In genomic region chr6:136647363-136647763, GRCh38 we compare ENCODE assay signal across 1 cellular context.
TF ChIP-seq lines count a peak whose summit lies in the region.

No MANE protein-coding gene starts in this region.

TF ChIP-seq in K562, 482 proteins besides CTCF, POLR2A, EP300 and RAD21 (continued from another document and continues in another):
- TF ChIP-seq, protein P1, sequence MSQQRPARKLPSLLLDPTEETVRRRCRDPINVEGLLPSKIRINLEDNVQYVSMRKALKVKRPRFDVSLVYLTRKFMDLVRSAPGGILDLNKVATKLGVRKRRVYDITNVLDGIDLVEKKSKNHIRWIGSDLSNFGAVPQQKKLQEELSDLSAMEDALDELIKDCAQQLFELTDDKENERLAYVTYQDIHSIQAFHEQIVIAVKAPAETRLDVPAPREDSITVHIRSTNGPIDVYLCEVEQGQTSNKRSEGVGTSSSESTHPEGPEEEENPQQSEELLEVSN (IDR thresholded peaks at IDR 0.05; ENCODE audit: borderline replicate concordance in 1 of 2, extremely low read depth in 1 of 2, insufficient read depth in 1 of 2, insufficient read length in 1 of 2, low read depth in 1 of 2, low read length in 1 of 2, poor library complexity in 1 of 2, severe bottlenecking in 1 of 2) = no peak
- TF ChIP-seq POLR2B (IDR thresholded peaks at IDR 0.05; ENCODE audit: low read depth, partially characterized antibody) (no peak), ZSCAN32 (CRISPR knock-in tag; IDR thresholded peaks at IDR 0.05) (no peak), NR4A1 (CRISPR knock-in tag; IDR thresholded peaks at IDR 0.05) (no peak), NR4A1 (tag; IDR thresholded peaks at IDR 0.05) (no peak), SRSF1 (IDR thresholded peaks at IDR 0.05; ENCODE audit: low read depth, low read length) (no peak), GATAD2A (IDR thresholded peaks at IDR 0.05) (no peak), FOXJ3 (CRISPR knock-in tag; IDR thresholded peaks at IDR 0.05) (no peak), NR2C2 (CRISPR knock-in tag; IDR thresholded peaks at IDR 0.05) (no peak), NR2C2 (tag; IDR thresholded peaks at IDR 0.05) (no peak), PCBP1 (IDR thresholded peaks at IDR 0.05; ENCODE audit: low read depth, low read length, poor library complexity, severe bottlenecking) (no peak), GATAD2B (IDR thresholded peaks at IDR 0.05; ENCODE audit: borderline replicate concordance) (no peak), RFX1 (IDR thresholded peaks at IDR 0.05) (no peak), HNRNPUL1 (IDR thresholded peaks at IDR 0.05; ENCODE audit: low read length) (no peak), GMEB1 (CRISPR knock-in tag; IDR thresholded peaks at IDR 0.05) (no peak), POLR3A (IDR thresholded peaks at IDR 0.05; ENCODE audit: borderline replicate concordance, extremely low read depth, insufficient read depth, insufficient read length) (no peak), E2F3 (CRISPR knock-in tag; IDR thresholded peaks at IDR 0.05) (no peak), ZNF318 (IDR thresholded peaks at IDR 0.05; ENCODE audit: borderline replicate concordance in 1 of 2, low read depth in 1 of 2) (no peak), ZBTB12 (CRISPR knock-in tag; IDR thresholded peaks at IDR 0.05) (0 out of 2 replicates have a peak, but pooled peaks have one; percentile 37), ADNP (tag; IDR thresholded peaks at IDR 0.05) (no peak), ARID1B (IDR thresholded peaks at IDR 0.05) (peak; percentile 25; the same call in 1 of the 2 replicates), ETV5 (CRISPR knock-in tag; IDR thresholded peaks at IDR 0.05; ENCODE audit: low read depth) (no peak), ZKSCAN8 (CRISPR knock-in tag; IDR thresholded peaks at IDR 0.05) (no peak), SREBF1 (IDR thresholded peaks at IDR 0.05; ENCODE audit: borderline replicate concordance, low read depth, low read length) (no peak), KLF13 (tag; IDR thresholded peaks at IDR 0.05; ENCODE audit: borderline replicate concordance, low read depth) (no peak), ZNF780A (CRISPR knock-in tag; IDR thresholded peaks at IDR 0.05) (no peak), CBFB (CRISPR knock-in tag; IDR thresholded peaks at IDR 0.05) (no peak), ASH1L (IDR thresholded peaks at IDR 0.05; ENCODE audit: borderline replicate concordance, low read depth, partially characterized antibody) (no peak), THRAP3 (IDR thresholded peaks at IDR 0.05; ENCODE audit: borderline replicate concordance) (no peak), ZFX (CRISPR knock-in tag; IDR thresholded peaks at IDR 0.05) (no peak), RB1 (IDR thresholded peaks at IDR 0.05; ENCODE audit: low read depth) (no peak), RUNX1 (IDR thresholded peaks at IDR 0.05; ENCODE audit: low read depth) (no peak), MCM7 (IDR thresholded peaks at IDR 0.05) (no peak), MTA3 (IDR thresholded peaks at IDR 0.05; ENCODE audit: borderline replicate concordance) (no peak), FOSL1 (tag; conservative IDR thresholded peaks at IDR 0.05) (peak; percentile 81), YBX1 (IDR thresholded peaks at IDR 0.05) (no peak), TARDBP (IDR thresholded peaks at IDR 0.05) (no peak), ZFP30 (CRISPR knock-in tag; IDR thresholded peaks at IDR 0.05; ENCODE audit: borderline replicate concordance) (no peak), FOXA3 (CRISPR knock-in tag; conservative IDR thresholded peaks at IDR 0.05 in 1 of 2, IDR thresholded peaks at IDR 0.05 in 1 of 2) (no peak), SRF (CRISPR knock-in tag; IDR thresholded peaks at IDR 0.05) (no peak), ATF3 (IDR thresholded peaks at IDR 0.05) (peak; percentile 78), ATF3 (CRISPR knock-in tag; conservative IDR thresholded peaks at IDR 0.05) (no peak)
- TF ChIP-seq, protein P2, sequence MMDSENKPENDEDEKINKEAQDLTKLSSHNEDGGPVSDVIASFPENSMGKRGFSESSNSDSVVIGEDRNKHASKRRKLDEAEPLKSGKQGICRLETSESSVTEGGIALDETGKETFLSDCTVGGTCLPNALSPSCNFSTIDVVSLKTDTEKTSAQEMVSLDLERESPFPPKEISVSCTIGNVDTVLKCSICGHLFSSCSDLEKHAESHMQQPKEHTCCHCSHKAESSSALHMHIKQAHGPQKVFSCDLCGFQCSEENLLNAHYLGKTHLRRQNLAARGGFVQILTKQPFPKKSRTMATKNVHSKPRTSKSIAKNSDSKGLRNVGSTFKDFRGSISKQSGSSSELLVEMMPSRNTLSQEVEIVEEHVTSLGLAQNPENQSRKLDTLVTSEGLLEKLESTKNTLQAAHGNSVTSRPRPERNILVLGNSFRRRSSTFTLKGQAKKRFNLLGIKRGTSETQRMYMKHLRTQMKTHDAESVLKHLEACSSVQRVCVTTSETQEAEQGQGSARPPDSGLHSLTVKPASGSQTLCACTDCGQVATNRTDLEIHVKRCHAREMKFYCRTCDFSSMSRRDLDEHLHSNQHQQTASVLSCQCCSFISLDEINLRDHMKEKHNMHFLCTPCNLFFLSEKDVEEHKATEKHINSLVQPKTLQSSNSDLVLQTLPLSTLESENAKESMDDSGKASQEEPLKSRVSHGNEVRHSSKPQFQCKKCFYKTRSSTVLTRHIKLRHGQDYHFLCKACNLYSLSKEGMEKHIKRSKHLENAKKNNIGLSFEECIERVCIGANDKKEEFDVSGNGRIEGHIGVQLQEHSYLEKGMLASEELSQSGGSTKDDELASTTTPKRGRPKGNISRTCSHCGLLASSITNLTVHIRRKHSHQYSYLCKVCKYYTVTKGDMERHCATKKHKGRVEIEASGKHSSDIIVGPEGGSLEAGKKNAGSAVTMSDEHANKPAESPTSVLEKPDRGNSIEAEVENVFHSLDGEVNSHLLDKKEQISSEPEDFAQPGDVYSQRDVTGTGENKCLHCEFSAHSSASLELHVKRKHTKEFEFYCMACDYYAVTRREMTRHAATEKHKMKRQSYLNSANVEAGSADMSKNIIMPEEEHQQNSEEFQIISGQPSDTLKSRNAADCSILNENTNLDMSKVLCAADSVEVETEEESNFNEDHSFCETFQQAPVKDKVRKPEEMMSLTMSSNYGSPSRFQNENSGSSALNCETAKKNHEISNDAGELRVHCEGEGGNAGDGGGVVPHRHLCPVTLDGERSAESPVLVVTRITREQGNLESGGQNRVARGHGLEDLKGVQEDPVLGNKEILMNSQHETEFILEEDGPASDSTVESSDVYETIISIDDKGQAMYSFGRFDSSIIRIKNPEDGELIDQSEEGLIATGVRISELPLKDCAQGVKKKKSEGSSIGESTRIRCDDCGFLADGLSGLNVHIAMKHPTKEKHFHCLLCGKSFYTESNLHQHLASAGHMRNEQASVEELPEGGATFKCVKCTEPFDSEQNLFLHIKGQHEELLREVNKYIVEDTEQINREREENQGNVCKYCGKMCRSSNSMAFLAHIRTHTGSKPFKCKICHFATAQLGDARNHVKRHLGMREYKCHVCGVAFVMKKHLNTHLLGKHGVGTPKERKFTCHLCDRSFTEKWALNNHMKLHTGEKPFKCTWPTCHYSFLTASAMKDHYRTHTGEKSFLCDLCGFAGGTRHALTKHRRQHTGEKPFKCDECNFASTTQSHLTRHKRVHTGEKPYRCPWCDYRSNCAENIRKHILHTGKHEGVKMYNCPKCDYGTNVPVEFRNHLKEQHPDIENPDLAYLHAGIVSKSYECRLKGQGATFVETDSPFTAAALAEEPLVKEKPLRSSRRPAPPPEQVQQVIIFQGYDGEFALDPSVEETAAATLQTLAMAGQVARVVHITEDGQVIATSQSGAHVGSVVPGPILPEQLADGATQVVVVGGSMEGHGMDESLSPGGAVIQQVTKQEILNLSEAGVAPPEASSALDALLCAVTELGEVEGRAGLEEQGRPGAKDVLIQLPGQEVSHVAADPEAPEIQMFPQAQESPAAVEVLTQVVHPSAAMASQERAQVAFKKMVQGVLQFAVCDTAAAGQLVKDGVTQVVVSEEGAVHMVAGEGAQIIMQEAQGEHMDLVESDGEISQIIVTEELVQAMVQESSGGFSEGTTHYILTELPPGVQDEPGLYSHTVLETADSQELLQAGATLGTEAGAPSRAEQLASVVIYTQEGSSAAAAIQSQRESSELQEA (IDR thresholded peaks at IDR 0.05; ENCODE audit: low read depth) = no peak
